Comparison of ENCODE assay signal across 8 cellular contexts in genomic region chr1:45550401-45551305, GRCh38. TPM values are rescaled to one million over a fixed set of nuclear protein-coding genes. Genes with fewer than 3 reads are reported as not detected.
A peak's percentile ranks its signal among the peaks of the same experiment; 100 is the strongest.
DNase-seq lines count a peak whose midpoint lies in the region; ATAC-seq, FAIRE-seq and TF ChIP-seq lines count a peak whose summit lies in the region.

Gene AKR1A1, plus strand, starts transcription at chr1:45550826. Its CDS starts 10,969 bp downstream, at chr1:45561795.

- peak within 1 kb of the TSS; percentile 100 for H3K4me2 ChIP-seq in Loucy (ENCODE audit: low read depth, low read length, poor library complexity, severe bottlenecking)

- H3K9me3 ChIP-seq in Loucy (ENCODE audit: insufficient read depth, low read depth, low read length), result no peaks in the 10 kb centered on the region
- no peaks in the 10 kb centered on the region for H3K9me3 ChIP-seq in RWPE2 (ENCODE audit: severe bottlenecking)

- peak within 1 kb of the TSS; percentile 96 for H3K4me3 Mint-ChIP-seq in activated T-helper 2 cell treated with anti-CD3 and anti-CD28 coated beads, Interferon-gamma antibody, Interleukin-2, Interleukin-4, amounts not matched to agents 10 μg/mL and 5 μg/mL and 100 μg/mL, durations not matched to agents 14 hours and 24 hours and 36 hours (ENCODE audit: low read depth)
- H3K4me3 Mint-ChIP-seq in natural killer cell treated with Interleukin-12 subunit alpha and Interleukin-12 subunit beta and Interleukin-15 and Interleukin-18, amount 100 ng/mL, for 72 hours, result peak within 1 kb of the TSS; percentile 98

- no peaks in the 10 kb centered on the region; the same call in 1 of the 2 replicates for H3F3A ChIP-seq in Loucy (ENCODE audit: low read depth)

- H3K4me3 ChIP-seq in Loucy (ENCODE audit: low read length, poor library complexity, severe bottlenecking) (peak within 1 kb of the TSS; percentile 78), RWPE2 (ENCODE audit: severe bottlenecking) (peak within 1 kb of the TSS; percentile 52), fibroblast of pulmonary artery (replicated peaks; ENCODE audit: low read depth, low read length) (peak within 1 kb of the TSS; percentile 97)

- H3K9me3 Mint-ChIP-seq in activated T-helper 2 cell treated with anti-CD3 and anti-CD28 coated beads, Interferon-gamma antibody, Interleukin-2, Interleukin-4, amounts not matched to agents 10 μg/mL and 5 μg/mL and 100 μg/mL, durations not matched to agents 14 hours and 24 hours and 36 hours, result no peaks in the 10 kb centered on the region
- no peaks in the 10 kb centered on the region for H3K9me3 Mint-ChIP-seq in natural killer cell treated with Interleukin-12 subunit alpha and Interleukin-12 subunit beta and Interleukin-15 and Interleukin-18, amount 100 ng/mL, for 72 hours

- peak within 1 kb of the TSS; percentile 92 for H3K27ac Mint-ChIP-seq in activated T-helper 2 cell treated with anti-CD3 and anti-CD28 coated beads, Interferon-gamma antibody, Interleukin-2, Interleukin-4, amounts not matched to agents 10 μg/mL and 5 μg/mL and 100 μg/mL, durations not matched to agents 14 hours and 24 hours and 36 hours
- H3K27ac Mint-ChIP-seq in natural killer cell treated with Interleukin-12 subunit alpha and Interleukin-12 subunit beta and Interleukin-15 and Interleukin-18, amount 100 ng/mL, for 72 hours, result peak within 1 kb of the TSS; percentile 85 to 93

- peaks cover 38% of the 10 kb centered on the region for H4K20me1 ChIP-seq in Loucy (ENCODE audit: insufficient read depth, low read length, poor library complexity, severe bottlenecking)

- H3K79me2 ChIP-seq in Loucy (ENCODE audit: insufficient read depth, low read length), result peaks cover 58% of the 10 kb centered on the region

- peaks cover 25% of the 10 kb centered on the region for H3K4me1 Mint-ChIP-seq in activated T-helper 2 cell treated with anti-CD3 and anti-CD28 coated beads, Interferon-gamma antibody, Interleukin-2, Interleukin-4, amounts not matched to agents 10 μg/mL and 5 μg/mL and 100 μg/mL, durations not matched to agents 14 hours and 24 hours and 36 hours (ENCODE audit: low read depth)
- H3K4me1 Mint-ChIP-seq in natural killer cell treated with Interleukin-12 subunit alpha and Interleukin-12 subunit beta and Interleukin-15 and Interleukin-18, amount 100 ng/mL, for 72 hours (ENCODE audit: low read depth in 2 of 2), result peaks cover 16 to 25% of the 10 kb centered on the region in 2 donors

- TF ChIP-seq CTCF in Loucy (conservative IDR thresholded peaks at IDR 0.05; ENCODE audit: low read length) (no peak), RWPE2 (IDR thresholded peaks at IDR 0.05; ENCODE audit: poor library complexity, severe bottlenecking) (no peak), fibroblast of pulmonary artery (IDR thresholded peaks at IDR 0.05; ENCODE audit: low read length, missing control alignments) (no peak)

- no peak for FAIRE-seq in H54 (lab: Jason Lieb, UNC)

- peaks cover 3% of the 10 kb centered on the region for H3K27me3 Mint-ChIP-seq in activated T-helper 2 cell treated with anti-CD3 and anti-CD28 coated beads, Interferon-gamma antibody, Interleukin-2, Interleukin-4, amounts not matched to agents 10 μg/mL and 5 μg/mL and 100 μg/mL, durations not matched to agents 14 hours and 24 hours and 36 hours (ENCODE audit: low read depth)
- H3K27me3 Mint-ChIP-seq in natural killer cell treated with Interleukin-12 subunit alpha and Interleukin-12 subunit beta and Interleukin-15 and Interleukin-18, amount 100 ng/mL, for 72 hours, result peaks cover 0 to 8% of the 10 kb centered on the region in 2 donors

- peak within 1 kb of the TSS; percentile 92 for H3K9ac ChIP-seq in Loucy (ENCODE audit: low read depth, low read length, poor library complexity, severe bottlenecking)

- peak within 1 kb of the TSS; percentile 75 for H3K27ac ChIP-seq in RWPE2 (ENCODE audit: poor library complexity, severe bottlenecking)

- peaks cover 19% of the 10 kb centered on the region for H3K36me3 Mint-ChIP-seq in activated T-helper 2 cell treated with anti-CD3 and anti-CD28 coated beads, Interferon-gamma antibody, Interleukin-2, Interleukin-4, amounts not matched to agents 10 μg/mL and 5 μg/mL and 100 μg/mL, durations not matched to agents 14 hours and 24 hours and 36 hours (ENCODE audit: low read depth)
- peaks cover 4% of the 10 kb centered on the region for H3K36me3 Mint-ChIP-seq in natural killer cell treated with Interleukin-12 subunit alpha and Interleukin-12 subunit beta and Interleukin-15 and Interleukin-18, amount 100 ng/mL, for 72 hours

- peak within 1 kb of the TSS; percentile 91 for H2AFZ ChIP-seq in Loucy (ENCODE audit: low read length)

- peak; percentile 73 for TF ChIP-seq POLR2A in H54 (IDR thresholded peaks at IDR 0.05; ENCODE audit: low read depth, low read length)

- peak; percentile 84 for ATAC-seq in RWPE2 (ENCODE audit: low read depth)
- ATAC-seq in natural killer cell treated with Interleukin-12 subunit alpha and Interleukin-12 subunit beta and Interleukin-15 and Interleukin-18, amount 100 ng/mL, for 72 hours, result peak; percentile 98
- ATAC-seq in stimulated activated naive CD8-positive, alpha-beta T cell treated with anti-CD3 and anti-CD28 coated beads, Interleukin-15, Interleukin-2, amounts not matched to agents 100 U/mL and 50 U/mL, for 24 hours, result peak; percentile 95

- H3K27me3 ChIP-seq in Loucy (ENCODE audit: insufficient read depth, low read length, poor library complexity, severe bottlenecking) (no peaks in the 10 kb centered on the region), RWPE2 (ENCODE audit: insufficient read depth, poor library complexity, severe bottlenecking) (no peaks in the 10 kb centered on the region)

- intact Hi-C loops in activated T-helper 2 cell treated with anti-CD3 and anti-CD28 coated beads, Interferon-gamma antibody, Interleukin-2, Interleukin-4, amounts not matched to agents 10 μg/mL and 5 μg/mL and 100 μg/mL, durations not matched to agents 14 hours and 24 hours and 36 hours (cut with micrococcal nuclease), result loop anchor here (1.0 to 5.0 kb wide), 3 partner anchors 20 to 37 kb away; partner anchors contain the start of gene PRDX1

- DNase-seq in ELF-1 (ENCODE audit: low read depth, low spot score), result peak; percentile 96
- DNase-seq in H54 (ENCODE audit: insufficient read length, low spot score), result peak; percentile 82
- DNase-seq in RWPE2 (ENCODE audit: low spot score), result peak; percentile 83
- peak; percentile 84 for DNase-seq in activated T-helper 2 cell treated with anti-CD3 and anti-CD28 coated beads, Interferon-gamma antibody, Interleukin-2, Interleukin-4, amounts not matched to agents 10 μg/mL and 5 μg/mL and 100 μg/mL, durations not matched to agents 14 hours and 24 hours and 36 hours (ENCODE audit: low spot score)
- DNase-seq in fibroblast of pulmonary artery (ENCODE audit: low read depth), result peak; percentile 81
- DNase-seq in natural killer cell treated with Interleukin-12 subunit alpha and Interleukin-12 subunit beta and Interleukin-15 and Interleukin-18, amount 100 ng/mL, for 72 hours (ENCODE audit: low spot score), result peak; percentile 88
- DNase-seq in stimulated activated naive CD8-positive, alpha-beta T cell treated with anti-CD3 and anti-CD28 coated beads, Interleukin-15, Interleukin-2, amounts not matched to agents 100 U/mL and 50 U/mL, for 24 hours, result peak; percentile 93

- H3K4me1 ChIP-seq in Loucy (ENCODE audit: insufficient read depth, low read length, poor library complexity, severe bottlenecking) (peaks cover 28% of the 10 kb centered on the region), RWPE2 (ENCODE audit: insufficient read depth, poor library complexity, severe bottlenecking) (peaks cover 10% of the 10 kb centered on the region)

- H3K36me3 ChIP-seq in Loucy (ENCODE audit: insufficient read depth, low read length) (0 out of 2 replicates have a peak, but pooled peaks cover 3% of the 10 kb centered on the region), RWPE2 (ENCODE audit: low read depth) (peaks cover 20% of the 10 kb centered on the region)

- H3K9me2 ChIP-seq in Loucy (replicated peaks; ENCODE audit: low read depth, low read length), result no peaks in the 10 kb centered on the region

RNA-seq across cellular contexts. Expression of gene AKR1A1, which starts in this region (rescaled TPM):
- total RNA-seq in activated T-helper 2 cell treated with anti-CD3 and anti-CD28 coated beads, Interferon-gamma antibody, Interleukin-2, Interleukin-4, amounts not matched to agents 10 μg/mL and 5 μg/mL and 100 μg/mL, durations not matched to agents 14 hours and 24 hours and 36 hours, result 191 and 210 TPM in 2 replicates
- total RNA-seq in natural killer cell treated with Interleukin-12 subunit alpha and Interleukin-12 subunit beta and Interleukin-15 and Interleukin-18, amount 100 ng/mL, for 72 hours, result 100 to 1,000 TPM; 137 to 181 TPM

Comparison
In these comparisons a context has a peak if more than half of its experiments do, and no peak if none do; other contexts are left out.
1. Peak in every context shown above with its lines: DNase-seq, ATAC-seq, H3K4me3 ChIP-seq and H3K27ac ChIP-seq.